ENCODE assay signal across 1 cellular context in the genomic region with DNA sequence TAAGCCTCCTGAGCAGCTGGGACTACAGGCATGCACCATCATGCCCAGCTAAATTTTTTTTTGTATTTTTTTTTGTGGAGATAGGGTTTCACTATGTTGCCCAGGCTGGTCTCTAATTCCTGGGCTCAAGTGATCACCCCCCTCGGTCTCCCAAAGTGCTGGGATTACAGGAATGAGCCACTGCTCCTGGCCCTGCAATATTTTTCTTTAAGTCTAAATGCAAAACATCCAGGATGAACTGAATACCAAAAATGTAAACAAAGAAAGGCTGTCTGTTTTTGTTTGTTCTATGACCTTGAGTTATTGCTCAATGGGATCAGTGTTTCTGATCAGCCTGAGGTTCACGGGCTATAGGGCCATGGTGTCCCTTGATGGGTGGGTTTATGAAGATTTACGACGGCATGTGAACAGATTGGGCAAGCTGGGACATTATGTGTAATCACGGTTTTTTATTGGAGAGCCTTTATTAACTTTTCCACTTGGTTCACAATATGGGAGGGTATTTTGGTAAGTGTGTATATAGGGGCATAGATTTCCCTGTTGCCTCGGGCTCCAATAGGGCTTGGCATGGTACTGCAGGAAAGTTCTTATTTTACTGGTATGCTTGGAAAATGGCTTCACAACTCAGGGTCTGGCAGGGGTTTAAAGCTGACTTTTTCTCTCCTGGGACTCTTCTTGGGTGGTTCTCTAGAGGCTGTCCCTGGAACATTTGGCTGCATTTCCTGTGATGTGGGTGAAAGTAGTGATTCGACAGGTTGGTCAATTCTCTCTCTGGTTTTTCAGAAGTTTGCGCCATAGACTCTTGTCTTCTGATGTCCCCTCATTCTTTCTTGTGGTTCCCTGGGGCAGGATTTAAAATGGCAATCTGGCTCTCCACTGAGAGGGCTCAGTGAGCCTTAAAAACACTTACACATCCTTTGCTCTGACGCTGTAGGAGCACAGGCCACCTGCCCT.
TF ChIP-seq lines count a peak whose summit lies in the region.

No MANE protein-coding gene starts in this region.

TF ChIP-seq in HepG2, 621 proteins besides CTCF, POLR2A, EP300 and RAD21 (continued from another document and continues in another):
- TF ChIP-seq, protein P1, sequence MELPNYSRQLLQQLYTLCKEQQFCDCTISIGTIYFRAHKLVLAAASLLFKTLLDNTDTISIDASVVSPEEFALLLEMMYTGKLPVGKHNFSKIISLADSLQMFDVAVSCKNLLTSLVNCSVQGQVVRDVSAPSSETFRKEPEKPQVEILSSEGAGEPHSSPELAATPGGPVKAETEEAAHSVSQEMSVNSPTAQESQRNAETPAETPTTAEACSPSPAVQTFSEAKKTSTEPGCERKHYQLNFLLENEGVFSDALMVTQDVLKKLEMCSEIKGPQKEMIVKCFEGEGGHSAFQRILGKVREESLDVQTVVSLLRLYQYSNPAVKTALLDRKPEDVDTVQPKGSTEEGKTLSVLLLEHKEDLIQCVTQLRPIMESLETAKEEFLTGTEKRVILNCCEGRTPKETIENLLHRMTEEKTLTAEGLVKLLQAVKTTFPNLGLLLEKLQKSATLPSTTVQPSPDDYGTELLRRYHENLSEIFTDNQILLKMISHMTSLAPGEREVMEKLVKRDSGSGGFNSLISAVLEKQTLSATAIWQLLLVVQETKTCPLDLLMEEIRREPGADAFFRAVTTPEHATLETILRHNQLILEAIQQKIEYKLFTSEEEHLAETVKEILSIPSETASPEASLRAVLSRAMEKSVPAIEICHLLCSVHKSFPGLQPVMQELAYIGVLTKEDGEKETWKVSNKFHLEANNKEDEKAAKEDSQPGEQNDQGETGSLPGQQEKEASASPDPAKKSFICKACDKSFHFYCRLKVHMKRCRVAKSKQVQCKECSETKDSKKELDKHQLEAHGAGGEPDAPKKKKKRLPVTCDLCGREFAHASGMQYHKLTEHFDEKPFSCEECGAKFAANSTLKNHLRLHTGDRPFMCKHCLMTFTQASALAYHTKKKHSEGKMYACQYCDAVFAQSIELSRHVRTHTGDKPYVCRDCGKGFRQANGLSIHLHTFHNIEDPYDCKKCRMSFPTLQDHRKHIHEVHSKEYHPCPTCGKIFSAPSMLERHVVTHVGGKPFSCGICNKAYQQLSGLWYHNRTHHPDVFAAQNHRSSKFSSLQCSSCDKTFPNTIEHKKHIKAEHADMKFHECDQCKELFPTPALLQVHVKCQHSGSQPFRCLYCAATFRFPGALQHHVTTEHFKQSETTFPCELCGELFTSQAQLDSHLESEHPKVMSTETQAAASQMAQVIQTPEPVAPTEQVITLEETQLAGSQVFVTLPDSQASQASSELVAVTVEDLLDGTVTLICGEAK (IDR thresholded peaks at IDR 0.05) = no peak
- TF ChIP-seq, protein P1 (CRISPR knock-in tag; IDR thresholded peaks at IDR 0.05) = no peak
- TF ChIP-seq, protein P2, sequence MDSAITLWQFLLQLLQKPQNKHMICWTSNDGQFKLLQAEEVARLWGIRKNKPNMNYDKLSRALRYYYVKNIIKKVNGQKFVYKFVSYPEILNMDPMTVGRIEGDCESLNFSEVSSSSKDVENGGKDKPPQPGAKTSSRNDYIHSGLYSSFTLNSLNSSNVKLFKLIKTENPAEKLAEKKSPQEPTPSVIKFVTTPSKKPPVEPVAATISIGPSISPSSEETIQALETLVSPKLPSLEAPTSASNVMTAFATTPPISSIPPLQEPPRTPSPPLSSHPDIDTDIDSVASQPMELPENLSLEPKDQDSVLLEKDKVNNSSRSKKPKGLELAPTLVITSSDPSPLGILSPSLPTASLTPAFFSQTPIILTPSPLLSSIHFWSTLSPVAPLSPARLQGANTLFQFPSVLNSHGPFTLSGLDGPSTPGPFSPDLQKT (CRISPR knock-in tag; IDR thresholded peaks at IDR 0.05; ENCODE audit: borderline replicate concordance) = no peak
- TF ChIP-seq ZSCAN21 (CRISPR knock-in tag; IDR thresholded peaks at IDR 0.05; ENCODE audit: borderline replicate concordance) = no peak
- TF ChIP-seq, protein P3, sequence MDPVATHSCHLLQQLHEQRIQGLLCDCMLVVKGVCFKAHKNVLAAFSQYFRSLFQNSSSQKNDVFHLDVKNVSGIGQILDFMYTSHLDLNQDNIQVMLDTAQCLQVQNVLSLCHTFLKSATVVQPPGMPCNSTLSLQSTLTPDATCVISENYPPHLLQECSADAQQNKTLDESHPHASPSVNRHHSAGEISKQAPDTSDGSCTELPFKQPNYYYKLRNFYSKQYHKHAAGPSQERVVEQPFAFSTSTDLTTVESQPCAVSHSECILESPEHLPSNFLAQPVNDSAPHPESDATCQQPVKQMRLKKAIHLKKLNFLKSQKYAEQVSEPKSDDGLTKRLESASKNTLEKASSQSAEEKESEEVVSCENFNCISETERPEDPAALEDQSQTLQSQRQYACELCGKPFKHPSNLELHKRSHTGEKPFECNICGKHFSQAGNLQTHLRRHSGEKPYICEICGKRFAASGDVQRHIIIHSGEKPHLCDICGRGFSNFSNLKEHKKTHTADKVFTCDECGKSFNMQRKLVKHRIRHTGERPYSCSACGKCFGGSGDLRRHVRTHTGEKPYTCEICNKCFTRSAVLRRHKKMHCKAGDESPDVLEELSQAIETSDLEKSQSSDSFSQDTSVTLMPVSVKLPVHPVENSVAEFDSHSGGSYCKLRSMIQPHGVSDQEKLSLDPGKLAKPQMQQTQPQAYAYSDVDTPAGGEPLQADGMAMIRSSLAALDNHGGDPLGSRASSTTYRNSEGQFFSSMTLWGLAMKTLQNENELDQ (CRISPR knock-in tag; IDR thresholded peaks at IDR 0.05; ENCODE audit: borderline replicate concordance) = no peak
- TF ChIP-seq, protein P4, sequence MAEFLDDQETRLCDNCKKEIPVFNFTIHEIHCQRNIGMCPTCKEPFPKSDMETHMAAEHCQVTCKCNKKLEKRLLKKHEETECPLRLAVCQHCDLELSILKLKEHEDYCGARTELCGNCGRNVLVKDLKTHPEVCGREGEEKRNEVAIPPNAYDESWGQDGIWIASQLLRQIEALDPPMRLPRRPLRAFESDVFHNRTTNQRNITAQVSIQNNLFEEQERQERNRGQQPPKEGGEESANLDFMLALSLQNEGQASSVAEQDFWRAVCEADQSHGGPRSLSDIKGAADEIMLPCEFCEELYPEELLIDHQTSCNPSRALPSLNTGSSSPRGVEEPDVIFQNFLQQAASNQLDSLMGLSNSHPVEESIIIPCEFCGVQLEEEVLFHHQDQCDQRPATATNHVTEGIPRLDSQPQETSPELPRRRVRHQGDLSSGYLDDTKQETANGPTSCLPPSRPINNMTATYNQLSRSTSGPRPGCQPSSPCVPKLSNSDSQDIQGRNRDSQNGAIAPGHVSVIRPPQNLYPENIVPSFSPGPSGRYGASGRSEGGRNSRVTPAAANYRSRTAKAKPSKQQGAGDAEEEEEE (CRISPR knock-in tag; IDR thresholded peaks at IDR 0.05; ENCODE audit: borderline replicate concordance) = no peak
- no peak for TF ChIP-seq MEIS1 (CRISPR knock-in tag; IDR thresholded peaks at IDR 0.05; ENCODE audit: borderline replicate concordance)
- TF ChIP-seq FUBP1 (CRISPR knock-in tag; IDR thresholded peaks at IDR 0.05; ENCODE audit: borderline replicate concordance) = no peak
- peak; percentile 65; the same call in 1 of the 2 replicates for TF ChIP-seq ZNF281 (CRISPR knock-in tag; IDR thresholded peaks at IDR 0.05; ENCODE audit: borderline replicate concordance)
- no peak for TF ChIP-seq PCBP1 (IDR thresholded peaks at IDR 0.05; ENCODE audit: borderline replicate concordance, low read depth, low read length)
- TF ChIP-seq STAG1 (CRISPR knock-in tag; IDR thresholded peaks at IDR 0.05) = no peak
- no peak for TF ChIP-seq PAF1 (CRISPR knock-in tag; IDR thresholded peaks at IDR 0.05)
- TF ChIP-seq IKZF1 (IDR thresholded peaks at IDR 0.05) = no peak
- no peak for TF ChIP-seq IKZF4 (CRISPR knock-in tag; IDR thresholded peaks at IDR 0.05; ENCODE audit: borderline replicate concordance, low read depth, not compliant biosample characterization)
- no peak for TF ChIP-seq TEAD2 (CRISPR knock-in tag; IDR thresholded peaks at IDR 0.05)
- no peak for TF ChIP-seq CC2D1A (CRISPR knock-in tag; IDR thresholded peaks at IDR 0.05)
- no peak for TF ChIP-seq ZNF382 (CRISPR knock-in tag; IDR thresholded peaks at IDR 0.05; ENCODE audit: borderline replicate concordance)
- no peak; the same call in 1 of the 2 replicates for TF ChIP-seq GABPB1 (CRISPR knock-in tag; IDR thresholded peaks at IDR 0.05)
- peak; percentile 65 for TF ChIP-seq FOSL2 (CRISPR knock-in tag; IDR thresholded peaks at IDR 0.05)
- TF ChIP-seq TCF7L2 (IDR thresholded peaks at IDR 0.05; ENCODE audit: low read depth, low read length) = no peak
- no peak for TF ChIP-seq NFYB (CRISPR knock-in tag; IDR thresholded peaks at IDR 0.05)
- TF ChIP-seq PRPF4 (IDR thresholded peaks at IDR 0.05; ENCODE audit: low read depth, low read length, poor library complexity, severe bottlenecking) = no peak
- TF ChIP-seq FOXA3 (CRISPR knock-in tag; IDR thresholded peaks at IDR 0.05) = peak; percentile 98
- peak; percentile 90; the same call in 1 of the 2 replicates for TF ChIP-seq ZKSCAN8 (CRISPR knock-in tag; IDR thresholded peaks at IDR 0.05; ENCODE audit: borderline replicate concordance)
- no peak for TF ChIP-seq RBM39 (IDR thresholded peaks at IDR 0.05; ENCODE audit: low read depth, low read length, poor library complexity, severe bottlenecking)
- TF ChIP-seq NFATC3 (CRISPR knock-in tag; IDR thresholded peaks at IDR 0.05) = no peak
- no peak for TF ChIP-seq HNRNPUL1 (IDR thresholded peaks at IDR 0.05; ENCODE audit: low read depth, low read length)
- peak; percentile 51; the same call in 1 of the 2 replicates for TF ChIP-seq KLF6 (CRISPR knock-in tag; IDR thresholded peaks at IDR 0.05)
